In the genomic region with DNA sequence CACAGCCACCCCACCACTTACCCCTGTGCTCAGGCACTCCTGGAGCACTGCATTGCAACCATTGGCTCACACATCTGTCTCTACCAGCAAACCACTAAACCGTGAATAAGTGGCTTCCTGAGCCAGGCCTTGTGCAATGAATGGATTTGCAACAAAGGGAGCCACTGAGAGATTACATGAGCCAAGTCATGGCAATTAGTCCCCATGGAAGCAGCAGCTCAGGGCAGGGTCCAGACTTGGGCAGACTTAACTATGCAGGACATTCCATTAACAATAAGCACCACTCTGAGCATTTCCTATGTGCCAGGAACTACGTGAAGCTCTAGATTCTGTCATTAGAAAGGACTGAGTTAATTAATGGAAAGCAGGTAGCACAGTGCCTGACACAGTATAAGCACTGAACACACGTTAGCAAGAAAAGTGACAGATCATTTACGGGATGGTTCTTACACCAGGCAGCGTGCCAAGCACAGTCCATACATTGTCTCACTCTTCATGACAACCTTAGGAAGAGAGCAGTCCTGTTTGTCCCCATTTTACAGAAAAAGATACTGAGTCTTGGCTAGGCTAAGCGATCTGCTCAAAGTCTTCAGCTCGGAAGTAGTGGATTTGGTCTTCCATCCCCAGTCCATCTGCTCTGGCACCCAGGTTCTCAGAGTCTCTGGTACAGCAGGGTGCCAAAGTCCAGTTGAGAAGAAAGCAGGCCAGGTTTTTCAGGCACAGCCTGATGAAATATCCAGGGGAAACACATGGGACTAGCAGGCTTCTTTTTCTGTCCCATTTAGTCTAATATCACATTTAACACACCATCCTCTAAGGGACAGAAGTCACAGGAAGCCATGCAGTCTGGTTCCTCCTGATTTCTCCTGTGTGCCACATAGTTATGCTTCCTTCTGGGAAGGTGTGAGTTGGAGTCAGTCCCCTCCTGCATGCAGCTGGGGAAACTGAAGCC, we compare ENCODE assay signal across 1 cellular context.
TF ChIP-seq lines count a peak whose summit lies in the region.

No MANE protein-coding gene starts in this region.

TF ChIP-seq in HepG2, 621 proteins besides CTCF, POLR2A, EP300 and RAD21 (continued from another document and continues in another):
- no peak for TF ChIP-seq TERF1 (CRISPR knock-in tag; IDR thresholded peaks at IDR 0.05)
- peak; percentile 30; the same call in 1 of the 2 replicates for TF ChIP-seq NCOA2 (CRISPR knock-in tag; IDR thresholded peaks at IDR 0.05)
- TF ChIP-seq, protein P1, sequence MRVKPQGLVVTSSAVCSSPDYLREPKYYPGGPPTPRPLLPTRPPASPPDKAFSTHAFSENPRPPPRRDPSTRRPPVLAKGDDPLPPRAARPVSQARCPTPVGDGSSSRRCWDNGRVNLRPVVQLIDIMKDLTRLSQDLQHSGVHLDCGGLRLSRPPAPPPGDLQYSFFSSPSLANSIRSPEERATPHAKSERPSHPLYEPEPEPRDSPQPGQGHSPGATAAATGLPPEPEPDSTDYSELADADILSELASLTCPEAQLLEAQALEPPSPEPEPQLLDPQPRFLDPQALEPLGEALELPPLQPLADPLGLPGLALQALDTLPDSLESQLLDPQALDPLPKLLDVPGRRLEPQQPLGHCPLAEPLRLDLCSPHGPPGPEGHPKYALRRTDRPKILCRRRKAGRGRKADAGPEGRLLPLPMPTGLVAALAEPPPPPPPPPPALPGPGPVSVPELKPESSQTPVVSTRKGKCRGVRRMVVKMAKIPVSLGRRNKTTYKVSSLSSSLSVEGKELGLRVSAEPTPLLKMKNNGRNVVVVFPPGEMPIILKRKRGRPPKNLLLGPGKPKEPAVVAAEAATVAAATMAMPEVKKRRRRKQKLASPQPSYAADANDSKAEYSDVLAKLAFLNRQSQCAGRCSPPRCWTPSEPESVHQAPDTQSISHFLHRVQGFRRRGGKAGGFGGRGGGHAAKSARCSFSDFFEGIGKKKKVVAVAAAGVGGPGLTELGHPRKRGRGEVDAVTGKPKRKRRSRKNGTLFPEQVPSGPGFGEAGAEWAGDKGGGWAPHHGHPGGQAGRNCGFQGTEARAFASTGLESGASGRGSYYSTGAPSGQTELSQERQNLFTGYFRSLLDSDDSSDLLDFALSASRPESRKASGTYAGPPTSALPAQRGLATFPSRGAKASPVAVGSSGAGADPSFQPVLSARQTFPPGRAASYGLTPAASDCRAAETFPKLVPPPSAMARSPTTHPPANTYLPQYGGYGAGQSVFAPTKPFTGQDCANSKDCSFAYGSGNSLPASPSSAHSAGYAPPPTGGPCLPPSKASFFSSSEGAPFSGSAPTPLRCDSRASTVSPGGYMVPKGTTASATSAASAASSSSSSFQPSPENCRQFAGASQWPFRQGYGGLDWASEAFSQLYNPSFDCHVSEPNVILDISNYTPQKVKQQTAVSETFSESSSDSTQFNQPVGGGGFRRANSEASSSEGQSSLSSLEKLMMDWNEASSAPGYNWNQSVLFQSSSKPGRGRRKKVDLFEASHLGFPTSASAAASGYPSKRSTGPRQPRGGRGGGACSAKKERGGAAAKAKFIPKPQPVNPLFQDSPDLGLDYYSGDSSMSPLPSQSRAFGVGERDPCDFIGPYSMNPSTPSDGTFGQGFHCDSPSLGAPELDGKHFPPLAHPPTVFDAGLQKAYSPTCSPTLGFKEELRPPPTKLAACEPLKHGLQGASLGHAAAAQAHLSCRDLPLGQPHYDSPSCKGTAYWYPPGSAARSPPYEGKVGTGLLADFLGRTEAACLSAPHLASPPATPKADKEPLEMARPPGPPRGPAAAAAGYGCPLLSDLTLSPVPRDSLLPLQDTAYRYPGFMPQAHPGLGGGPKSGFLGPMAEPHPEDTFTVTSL (CRISPR knock-in tag; IDR thresholded peaks at IDR 0.05; ENCODE audit: borderline replicate concordance), result 0 out of 2 replicates have a peak, but pooled peaks have one; percentile 44
- TF ChIP-seq TBX2 (CRISPR knock-in tag; IDR thresholded peaks at IDR 0.05; ENCODE audit: borderline replicate concordance), result peak; percentile 50; the same call in 1 of the 2 replicates
- TF ChIP-seq RARA (CRISPR knock-in tag; IDR thresholded peaks at IDR 0.05), result no peak
- TF ChIP-seq HNF4A (CRISPR knock-in tag; IDR thresholded peaks at IDR 0.05), result peak; percentile 84
- no peak for TF ChIP-seq IKZF1 (IDR thresholded peaks at IDR 0.05)
- 0 out of 2 replicates have a peak, but pooled peaks have one; percentile 33 for TF ChIP-seq ARNT2 (CRISPR knock-in tag; IDR thresholded peaks at IDR 0.05; ENCODE audit: low read depth)
- TF ChIP-seq TAF1 (CRISPR knock-in tag; IDR thresholded peaks at IDR 0.05), result peak; percentile 10; the same call in 1 of the 2 replicates
- TF ChIP-seq SMAD3 (CRISPR knock-in tag; IDR thresholded peaks at IDR 0.05), result peak; percentile 44; the same call in 1 of the 2 replicates
- no peak for TF ChIP-seq ZNF280D (CRISPR knock-in tag; IDR thresholded peaks at IDR 0.05)
- TF ChIP-seq SMARCE1 (IDR thresholded peaks at IDR 0.05; ENCODE audit: borderline replicate concordance), result no peak
- no peak for TF ChIP-seq BHLHE40 (IDR thresholded peaks at IDR 0.05; ENCODE audit: low read length)
- no peak for TF ChIP-seq SP2 (CRISPR knock-in tag; IDR thresholded peaks at IDR 0.05)
- peak; percentile 80 for TF ChIP-seq SOX5 (CRISPR knock-in tag; IDR thresholded peaks at IDR 0.05; ENCODE audit: borderline replicate concordance)
- peak; percentile 13; the same call in 1 of the 2 replicates for TF ChIP-seq ZNF350 (CRISPR knock-in tag; IDR thresholded peaks at IDR 0.05; ENCODE audit: borderline replicate concordance, low read depth)
- no peak for TF ChIP-seq MXD3 (CRISPR knock-in tag; IDR thresholded peaks at IDR 0.05)
- TF ChIP-seq, protein P2, sequence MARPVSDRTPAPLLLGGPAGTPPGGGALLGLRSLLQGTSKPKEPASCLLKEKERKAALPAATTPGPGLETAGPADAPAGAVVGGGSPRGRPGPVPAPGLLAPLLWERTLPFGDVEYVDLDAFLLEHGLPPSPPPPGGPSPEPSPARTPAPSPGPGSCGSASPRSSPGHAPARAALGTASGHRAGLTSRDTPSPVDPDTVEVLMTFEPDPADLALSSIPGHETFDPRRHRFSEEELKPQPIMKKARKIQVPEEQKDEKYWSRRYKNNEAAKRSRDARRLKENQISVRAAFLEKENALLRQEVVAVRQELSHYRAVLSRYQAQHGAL (CRISPR knock-in tag; IDR thresholded peaks at IDR 0.05; ENCODE audit: not compliant biosample characterization), result no peak
- TF ChIP-seq ZNF362 (CRISPR knock-in tag; IDR thresholded peaks at IDR 0.05; ENCODE audit: borderline replicate concordance), result no peak
- TF ChIP-seq ZC3H13 (CRISPR knock-in tag; IDR thresholded peaks at IDR 0.05), result no peak
- TF ChIP-seq MTF1 (CRISPR knock-in tag; IDR thresholded peaks at IDR 0.05), result no peak
- TF ChIP-seq THYN1 (CRISPR knock-in tag; IDR thresholded peaks at IDR 0.05; ENCODE audit: borderline replicate concordance, low read depth), result no peak
- no peak for TF ChIP-seq KDM5A (IDR thresholded peaks at IDR 0.05; ENCODE audit: borderline replicate concordance, low read length)
- no peak; the same call in 1 of the 2 replicates for TF ChIP-seq TGIF2 (CRISPR knock-in tag; IDR thresholded peaks at IDR 0.05)
- peak; percentile 98 for TF ChIP-seq ZNF644 (CRISPR knock-in tag; IDR thresholded peaks at IDR 0.05; ENCODE audit: low read depth)
- no peak for TF ChIP-seq ZNF776 (CRISPR knock-in tag; IDR thresholded peaks at IDR 0.05)
- no peak for TF ChIP-seq SMAD1 (CRISPR knock-in tag; IDR thresholded peaks at IDR 0.05; ENCODE audit: borderline replicate concordance, low read depth)
- TF ChIP-seq ZNF292 (CRISPR knock-in tag; IDR thresholded peaks at IDR 0.05; ENCODE audit: borderline replicate concordance, low read depth), result peak; percentile 53; the same call in 1 of the 2 replicates
- TF ChIP-seq KAT7 (CRISPR knock-in tag; IDR thresholded peaks at IDR 0.05; ENCODE audit: borderline replicate concordance), result no peak
- TF ChIP-seq ZNF382 (CRISPR knock-in tag; IDR thresholded peaks at IDR 0.05; ENCODE audit: borderline replicate concordance), result no peak
- no peak for TF ChIP-seq ZNF691 (CRISPR knock-in tag; IDR thresholded peaks at IDR 0.05; ENCODE audit: borderline replicate concordance, low read depth)
- TF ChIP-seq ZNF296 (CRISPR knock-in tag; conservative IDR thresholded peaks at IDR 0.05), result no peak
- no peak for TF ChIP-seq SMARCC2 (IDR thresholded peaks at IDR 0.05)
- no peak for TF ChIP-seq FOSL1 (CRISPR knock-in tag; IDR thresholded peaks at IDR 0.05; ENCODE audit: borderline replicate concordance)
- no peak for TF ChIP-seq ZNF7 (CRISPR knock-in tag; IDR thresholded peaks at IDR 0.05)
- TF ChIP-seq ZNF792 (CRISPR knock-in tag; IDR thresholded peaks at IDR 0.05), result 0 out of 2 replicates have a peak, but pooled peaks have one; percentile 31
- 0 out of 2 replicates have a peak, but pooled peaks have one; percentile 33 for TF ChIP-seq HIC2 (CRISPR knock-in tag; IDR thresholded peaks at IDR 0.05; ENCODE audit: low read depth)
- TF ChIP-seq ZMYM2 (CRISPR knock-in tag; IDR thresholded peaks at IDR 0.05), result peak; percentile 69
- TF ChIP-seq ZNF354B (CRISPR knock-in tag; IDR thresholded peaks at IDR 0.05), result no peak
- no peak for TF ChIP-seq NR2F6 (IDR thresholded peaks at IDR 0.05)
- TF ChIP-seq NR2F6 (CRISPR knock-in tag; IDR thresholded peaks at IDR 0.05), result no peak
- no peak for TF ChIP-seq ZNF552 (CRISPR knock-in tag; IDR thresholded peaks at IDR 0.05; ENCODE audit: borderline replicate concordance)
- TF ChIP-seq RBAK (CRISPR knock-in tag; IDR thresholded peaks at IDR 0.05), result no peak
- TF ChIP-seq ELF4 (CRISPR knock-in tag; IDR thresholded peaks at IDR 0.05; ENCODE audit: borderline replicate concordance), result no peak
- 0 out of 2 replicates have a peak, but pooled peaks have one; percentile 24 for TF ChIP-seq SAP130 (CRISPR knock-in tag; IDR thresholded peaks at IDR 0.05; ENCODE audit: low read depth)
- TF ChIP-seq RXRA (CRISPR knock-in tag; IDR thresholded peaks at IDR 0.05), result no peak
- no peak for TF ChIP-seq ZNF260 (CRISPR knock-in tag; IDR thresholded peaks at IDR 0.05; ENCODE audit: borderline replicate concordance, low read depth)
- TF ChIP-seq NFE2L1 (CRISPR knock-in tag; IDR thresholded peaks at IDR 0.05; ENCODE audit: borderline replicate concordance), result no peak
- TF ChIP-seq CREM (IDR thresholded peaks at IDR 0.05), result no peak
- TF ChIP-seq CREM (CRISPR knock-in tag; IDR thresholded peaks at IDR 0.05), result no peak
- peak; percentile 94 for TF ChIP-seq ZMYM3 (CRISPR knock-in tag; IDR thresholded peaks at IDR 0.05)
- peak; percentile 65; the same call in 1 of the 2 replicates for TF ChIP-seq NFATC3 (CRISPR knock-in tag; IDR thresholded peaks at IDR 0.05)
- no peak for TF ChIP-seq ZNF816 (CRISPR knock-in tag; IDR thresholded peaks at IDR 0.05; ENCODE audit: borderline replicate concordance)
